ENCODE assay signal across 1 cellular context in genomic region chr2:234502919-234503285, GRCh38.
TF ChIP-seq lines count a peak whose summit lies in the region.

No MANE protein-coding gene starts in this region.

TF ChIP-seq in IMR-90, 13 proteins besides CTCF, POLR2A, EP300 and RAD21:
- TF ChIP-seq CEBPB (IDR thresholded peaks at IDR 0.05; ENCODE audit: low read depth, low read length): peak; percentile 57; the same call in 1 of the 2 replicates
- no peak for TF ChIP-seq MAZ (IDR thresholded peaks at IDR 0.05; ENCODE audit: borderline replicate concordance, low read depth, low read length)
- no peak for TF ChIP-seq RFX5 (IDR thresholded peaks at IDR 0.05; ENCODE audit: low read depth, low read length)
